In the genomic region with DNA sequence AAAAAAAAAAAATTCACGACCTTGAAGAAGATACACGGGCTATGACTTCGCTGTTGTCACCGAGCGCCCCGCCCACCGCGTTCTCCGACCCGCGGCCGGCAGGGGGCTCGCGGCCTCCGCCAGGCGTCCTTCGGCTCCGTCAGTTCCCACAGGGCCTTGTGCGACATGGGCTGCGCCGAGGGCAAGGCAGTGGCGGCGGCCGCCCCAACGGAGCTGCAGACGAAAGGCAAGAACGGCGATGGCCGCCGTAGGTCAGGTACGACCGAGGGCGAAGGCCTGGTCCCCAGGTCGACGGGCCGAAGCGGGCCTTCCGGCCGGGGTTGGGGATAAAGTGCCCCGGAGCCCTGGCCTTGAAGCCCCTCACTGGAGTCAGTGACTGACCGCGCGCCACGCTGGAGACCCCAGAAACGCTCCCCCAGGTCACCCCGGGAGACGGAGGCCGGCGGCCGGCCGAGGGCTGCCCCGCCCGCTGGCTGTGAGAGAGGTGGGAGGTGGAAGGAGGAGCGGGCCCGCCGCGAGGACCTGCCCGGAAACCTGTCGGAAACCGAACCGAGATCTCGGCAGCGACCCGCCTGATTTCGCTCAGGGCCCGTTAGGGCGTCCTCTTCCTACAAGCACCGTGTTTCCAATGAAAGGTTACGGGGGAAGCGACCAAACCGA, we compare ENCODE assay signal across 8 cellular contexts. TPM values are rescaled to one million over a fixed set of nuclear protein-coding genes. Genes with fewer than 3 reads are reported as not detected.
DNase-seq lines count a peak whose midpoint lies in the region; ATAC-seq and TF ChIP-seq lines count a peak whose summit lies in the region.

A gene (plus strand): TSS at position 142 of the 660 bp plus-strand sequence. CDS start 24 bp downstream, at position 166.

- ATAC-seq in SK-N-SH treated with all-trans-retinoic acid at 6 μM for 48 hours (no peak), HG03066 (IDR thresholded peaks at IDR 0.05; ENCODE audit: low read depth, unreplicated experiment) (peak; percentile 92)

- H3K27ac Mint-ChIP-seq in activated naive CD4-positive, alpha-beta T cell treated with anti-CD3 and anti-CD28 coated beads for 36 hours, result no peak within 1 kb of the TSS
- H3K27ac Mint-ChIP-seq in glutamatergic neuron (ENCODE audit: unreplicated experiment), result no peak within 1 kb of the TSS

- TF ChIP-seq RAD21 in SK-N-SH (IDR thresholded peaks at IDR 0.05; ENCODE audit: low read length), result no peak

- H3K9me3 Mint-ChIP-seq in activated naive CD4-positive, alpha-beta T cell treated with anti-CD3 and anti-CD28 coated beads for 36 hours, result no peaks in the 10 kb centered on the region
- H3K9me3 Mint-ChIP-seq in glutamatergic neuron (ENCODE audit: unreplicated experiment), result no peaks in the 10 kb centered on the region

- H3F3A ChIP-seq in SK-N-SH (replicated peaks; ENCODE audit: insufficient read depth), result peaks cover 30% of the 10 kb centered on the region

- no peak within 1 kb of the TSS for H3K4me2 ChIP-seq in SK-N-SH
- H3K4me2 ChIP-seq in osteoblast (ENCODE audit: insufficient read depth, low read length), result peak within 1 kb of the TSS; percentile 83

- no peaks in the 10 kb centered on the region for H3K36me3 ChIP-seq in SK-N-SH (replicated peaks in 1 of 2; ENCODE audit: control insufficient read depth in 1 of 2, insufficient read depth in 2 of 2, low read length in 1 of 2)
- H3K36me3 ChIP-seq in SJSA1, result no peaks in the 10 kb centered on the region
- no peaks in the 10 kb centered on the region for H3K36me3 ChIP-seq in osteoblast (ENCODE audit: insufficient read depth, low read length)

- TF ChIP-seq EP300 in SK-N-SH (IDR thresholded peaks at IDR 0.05; ENCODE audit: borderline replicate concordance in 1 of 2, low read depth in 1 of 2, low read length in 1 of 2), result no peak

- 82% methylated on average over 39 of the region's 71 CpGs for WGBS in SK-N-SH (ENCODE audit: low lambda C conversion rate)

- H3K36me3 Mint-ChIP-seq in activated naive CD4-positive, alpha-beta T cell treated with anti-CD3 and anti-CD28 coated beads for 36 hours (ENCODE audit: low read depth), result no peaks in the 10 kb centered on the region
- no peaks in the 10 kb centered on the region for H3K36me3 Mint-ChIP-seq in glutamatergic neuron (ENCODE audit: unreplicated experiment)

- H3K27me3 ChIP-seq in SK-N-SH (ENCODE audit: insufficient read depth) (no peaks in the 10 kb centered on the region), SJSA1 (replicated peaks) (no peaks in the 10 kb centered on the region), osteoblast (ENCODE audit: insufficient read depth, low read length) (no peaks in the 10 kb centered on the region)

- POLR2A ChIA-PET in SK-N-SH (lab: Yijun Ruan, JAX), result no interaction called here

- H4K20me1 ChIP-seq in SK-N-SH (ENCODE audit: insufficient read depth) (no peaks in the 10 kb centered on the region), osteoblast (ENCODE audit: insufficient read depth, low read length) (no peaks in the 10 kb centered on the region)

- peak within 1 kb of the TSS; percentile 65 for H3K4me3 Mint-ChIP-seq in activated naive CD4-positive, alpha-beta T cell treated with anti-CD3 and anti-CD28 coated beads for 36 hours
- H3K4me3 Mint-ChIP-seq in glutamatergic neuron (ENCODE audit: unreplicated experiment), result peak within 1 kb of the TSS; percentile 84

- H3K9me3 ChIP-seq in SK-N-SH, result no peaks in the 10 kb centered on the region
- H3K9me3 ChIP-seq in SJSA1 (replicated peaks), result no peaks in the 10 kb centered on the region; the same call in 1 of the 2 replicates
- H3K9me3 ChIP-seq in osteoblast (ENCODE audit: low read depth, low read length), result no peaks in the 10 kb centered on the region

- peaks cover 7 to 21% of the 10 kb centered on the region in 2 experiments; a peak in 3 of 4 replicates for H3K4me1 ChIP-seq in SK-N-SH (ENCODE audit: control insufficient read depth in 1 of 2, insufficient read depth in 2 of 2, low read depth in 1 of 2, low read length in 1 of 2)
- peaks cover 31% of the 10 kb centered on the region for H3K4me1 ChIP-seq in SJSA1 (replicated peaks)
- peaks cover 26% of the 10 kb centered on the region for H3K4me1 ChIP-seq in osteoblast (ENCODE audit: insufficient read depth, low read length)

- TF ChIP-seq CTCF in SK-N-SH (IDR thresholded peaks at IDR 0.05), result no peak
- TF ChIP-seq CTCF in glutamatergic neuron (IDR thresholded peaks at IDR 0.05; ENCODE audit: partially characterized antibody, unreplicated experiment), result peak; percentile 81
- TF ChIP-seq CTCF in osteoblast (IDR thresholded peaks at IDR 0.05; ENCODE audit: extremely low read depth, low read depth, low read length), result peak; percentile 71

- H2AFZ ChIP-seq in SK-N-SH (ENCODE audit: low read depth) (no peak within 1 kb of the TSS), osteoblast (ENCODE audit: low read length) (peak within 1 kb of the TSS; percentile 80)

- peaks cover 39% of the 10 kb centered on the region for H3K4me1 Mint-ChIP-seq in activated naive CD4-positive, alpha-beta T cell treated with anti-CD3 and anti-CD28 coated beads for 36 hours (ENCODE audit: low read depth)
- H3K4me1 Mint-ChIP-seq in glutamatergic neuron (ENCODE audit: low read depth, unreplicated experiment), result no peaks in the 10 kb centered on the region

- no peaks in the 10 kb centered on the region for H3K27me3 Mint-ChIP-seq in activated naive CD4-positive, alpha-beta T cell treated with anti-CD3 and anti-CD28 coated beads for 36 hours (ENCODE audit: low read depth)
- H3K27me3 Mint-ChIP-seq in glutamatergic neuron (ENCODE audit: unreplicated experiment), result peaks cover 6% of the 10 kb centered on the region

- H3K9ac ChIP-seq in SK-N-SH, result no peak within 1 kb of the TSS

- DNase-seq in SK-N-SH, result no peak
- no peak for DNase-seq in SJSA1 (ENCODE audit: low read depth in 1 of 2, low spot score in 2 of 2)
- peak; percentile 88 for DNase-seq in activated naive CD4-positive, alpha-beta T cell treated with anti-CD3 and anti-CD28 coated beads for 36 hours
- DNase-seq in glutamatergic neuron, result peak; percentile 90
- DNase-seq in osteoblast (ENCODE audit: insufficient read length, low spot score, missing footprints), result peak; percentile 95

- intact Hi-C loops in activated naive CD4-positive, alpha-beta T cell treated with anti-CD3 and anti-CD28 coated beads for 36 hours (cut with micrococcal nuclease), result loop anchor here (1.0 to 10.0 kb wide), 10 partner anchors 73 to 838 kb away; a partner anchor contains a TSS

- H3K27ac ChIP-seq in SK-N-SH (ENCODE audit: low read depth in 2 of 2, low read length in 1 of 2) (no peak within 1 kb of the TSS), SJSA1 (no peak within 1 kb of the TSS), osteoblast (ENCODE audit: low read depth, low read length) (peak within 1 kb of the TSS; percentile 60), temporal lobe (ENCODE audit: low read depth, low read length) (no peak within 1 kb of the TSS)

- H3K79me2 ChIP-seq in SK-N-SH (ENCODE audit: insufficient read depth) (no peaks in the 10 kb centered on the region), osteoblast (ENCODE audit: insufficient read depth, low read length) (peaks cover 2% of the 10 kb centered on the region)

- CTCF ChIA-PET in SK-N-SH (lab: Yijun Ruan, JAX), result interaction anchor here (1.0 kb wide), 1 partner anchor 80 kb away, joined by 4 read pairs; no protein-coding TSS in a partner anchor
- CTCF ChIA-PET in activated naive CD4-positive, alpha-beta T cell treated with anti-CD3 and anti-CD28 coated beads for 36 hours (lab: Charles Lee), result interaction anchor here (0.5 to 1.8 kb wide), 12 partner anchors 16 to 725 kb away, joined by 3 to 8 read pairs (median 4); a partner anchor contains a TSS

- no peak within 1 kb of the TSS; a peak in 1 of 4 replicates for H3K4me3 ChIP-seq in SK-N-SH (ENCODE audit: low read depth in 2 of 2, low read length in 1 of 2)
- no peak within 1 kb of the TSS for H3K4me3 ChIP-seq in SJSA1
- peak within 1 kb of the TSS; percentile 72 for H3K4me3 ChIP-seq in osteoblast (ENCODE audit: insufficient read depth, low read length)

- no peaks in the 10 kb centered on the region for H3K9me2 ChIP-seq in SK-N-SH

TF ChIP-seq in SK-N-SH, 30 proteins besides CTCF, POLR2A, EP300 and RAD21 (continues in another document):
- TF ChIP-seq NRF1 (IDR thresholded peaks at IDR 0.05; ENCODE audit: low read depth, low read length) (no peak), ELF1 (IDR thresholded peaks at IDR 0.05) (no peak), JUND (IDR thresholded peaks at IDR 0.05) (no peak)
- TF ChIP-seq, protein P1, sequence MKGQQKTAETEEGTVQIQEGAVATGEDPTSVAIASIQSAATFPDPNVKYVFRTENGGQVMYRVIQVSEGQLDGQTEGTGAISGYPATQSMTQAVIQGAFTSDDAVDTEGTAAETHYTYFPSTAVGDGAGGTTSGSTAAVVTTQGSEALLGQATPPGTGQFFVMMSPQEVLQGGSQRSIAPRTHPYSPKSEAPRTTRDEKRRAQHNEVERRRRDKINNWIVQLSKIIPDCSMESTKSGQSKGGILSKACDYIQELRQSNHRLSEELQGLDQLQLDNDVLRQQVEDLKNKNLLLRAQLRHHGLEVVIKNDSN (IDR thresholded peaks at IDR 0.05; ENCODE audit: borderline replicate concordance, low read depth), result no peak

TF ChIP-seq in SK-N-SH treated with all-trans-retinoic acid at 6 μM for 48 hours, 23 proteins besides CTCF, POLR2A, EP300 and RAD21 (continues in another document):
- TF ChIP-seq TCF4 (CRISPR knock-in tag; IDR thresholded peaks at IDR 0.05; ENCODE audit: borderline replicate concordance), result no peak
- TF ChIP-seq BACH2 (CRISPR knock-in tag; IDR thresholded peaks at IDR 0.05; ENCODE audit: borderline replicate concordance), result no peak

RNA-seq across cellular contexts. Expression of the gene that starts here (rescaled TPM):
- 143 and 220 TPM in 2 replicates for polyA plus RNA-seq in SK-N-SH (2012; rRNA removed)
- polyA plus RNA-seq in SK-N-SH (2012; cell fraction: cytosol; rRNA removed), result 146 and 182 TPM in 2 replicates
- polyA plus RNA-seq in SK-N-SH (2012; cell fraction: nucleus; rRNA removed), result 143 and 170 TPM in 2 replicates
- total RNA-seq in SJSA1 (2014; rRNA removed; shearing (Covaris generic)), result 294 and 378 TPM in 2 replicates
- 10 to 100 TPM; 86.0 to 86.9 TPM for total RNA-seq in activated naive CD4-positive, alpha-beta T cell treated with anti-CD3 and anti-CD28 coated beads for 36 hours
- total RNA-seq in glutamatergic neuron (ENCODE audit: unreplicated experiment) (81.1 TPM), osteoblast (323 and 502 TPM in 2 replicates), temporal lobe (73.0 TPM)

Comparison
In these comparisons a context has a peak if more than half of its experiments do, and no peak if none do; other contexts are left out.
1. DNase-seq: peak in activated naive CD4-positive, alpha-beta T cell treated with anti-CD3 and anti-CD28 coated beads for 36 hours (single experiment), glutamatergic neuron (single experiment) and osteoblast (single experiment); none in SK-N-SH (single experiment) and SJSA1 (0 of 2).